Comparison of ENCODE assay signal across 15 cellular contexts in genomic region chr10:73840403-73841301, GRCh38. TPM values are rescaled to one million over a fixed set of nuclear protein-coding genes. Genes with fewer than 3 reads are reported as not detected.
DNase-seq lines count a peak whose midpoint lies in the region; ATAC-seq, FAIRE-seq and TF ChIP-seq lines count a peak whose summit lies in the region.
"Had no signal": no experiment of that assay in that cellular context is flagged by ENCODE, and none has a peak within 500 bp of the region (broad histone marks: within the 10 kb centered on the region; RNA-seq: fewer than 3 reads in every experiment).

No MANE protein-coding gene starts in this region.

- H3K9ac ChIP-seq in endothelial cell of umbilical vein (replicated peaks; ENCODE audit: extremely low read depth, insufficient read depth, low read length) = no peak overlapping the region
- H3K9ac ChIP-seq in neuronal stem cell (ENCODE audit: low read depth, low read length, poor library complexity) = no peak overlapping the region
- H3K9ac ChIP-seq: KMS-11 had no signal

- H3K9me3 Mint-ChIP-seq in GM23338 = no peaks in the 10 kb centered on the region

- no peak overlapping the region for H4K8ac ChIP-seq in neuronal stem cell (ENCODE audit: low read depth, low read length)

- no peak overlapping the region for H3K14ac ChIP-seq in neuronal stem cell (ENCODE audit: low read length)

- no CpG with 5 or more reads among the region's 20 CpGs for WGBS in neuronal stem cell (ENCODE audit: extremely low coverage in 2 of 2, insufficient read length in 2 of 2, insufficient replicate concordance in 1 of 2), 2 donors

- H3K9me3 ChIP-seq in T-helper 17 cell (ENCODE audit: control insufficient read depth, low read length, poor library complexity, severe bottlenecking) = no peaks in the 10 kb centered on the region
- no peaks in the 10 kb centered on the region for H3K9me3 ChIP-seq in endothelial cell of umbilical vein (replicated peaks; ENCODE audit: control insufficient read depth, insufficient read depth, low read length)
- H3K9me3 ChIP-seq in neuronal stem cell (replicated peaks in 1 of 2; ENCODE audit: control insufficient read depth in 2 of 2, insufficient read depth in 1 of 2, low read depth in 1 of 2, low read length in 2 of 2) = no peaks in the 10 kb centered on the region
- H3K9me3 ChIP-seq: SJCRH30 had no signal

- no peaks in the 10 kb centered on the region for H3K79me2 ChIP-seq in GM23338 (replicated peaks; ENCODE audit: insufficient read depth)
- no peaks in the 10 kb centered on the region for H3K79me2 ChIP-seq in endothelial cell of umbilical vein (ENCODE audit: control insufficient read depth, insufficient read depth, low read length)

- no peak overlapping the region for H2BK12ac ChIP-seq in neuronal stem cell (ENCODE audit: low read length)

- no peak overlapping the region for H3K4me3 ChIP-seq in GM23338
- no peak overlapping the region for H3K4me3 ChIP-seq in endothelial cell of umbilical vein (replicated peaks in 1 of 3; ENCODE audit: insufficient read depth in 1 of 3, low read depth in 1 of 3, low read length in 3 of 3)
- no peak overlapping the region for H3K4me3 ChIP-seq in neuronal stem cell (ENCODE audit: low read length in 2 of 2)
- no peak overlapping the region for H3K4me3 ChIP-seq in foreskin fibroblast (ENCODE audit: low read depth in 1 of 2, low read length in 2 of 2)
- H3K4me3 ChIP-seq: SJCRH30 had no signal

- H2BK5ac ChIP-seq in neuronal stem cell (ENCODE audit: low read length) = no peak overlapping the region

- no peak for TF ChIP-seq POLR2A in endothelial cell of umbilical vein (IDR thresholded peaks at IDR 0.05; ENCODE audit: low read depth, low read length)

- H3K36me3 ChIP-seq in GM23338 (ENCODE audit: insufficient read depth) (peaks cover 17% of the 10 kb centered on the region), endothelial cell of umbilical vein (ENCODE audit: control insufficient read depth in 2 of 2, extremely low read depth in 1 of 2, insufficient read depth in 2 of 2, low read length in 2 of 2) (peaks cover 0 to 2% of the 10 kb centered on the region in 2 experiments), neuronal stem cell (replicated peaks in 1 of 2; ENCODE audit: control insufficient read depth in 2 of 2, insufficient read depth in 2 of 2, low read length in 2 of 2) (peaks cover 16 to 57% of the 10 kb centered on the region in 2 donors)

- H3K36me3 Mint-ChIP-seq in GM23338 (ENCODE audit: low read depth) = peaks cover 48% of the 10 kb centered on the region
- no peaks in the 10 kb centered on the region for H3K36me3 Mint-ChIP-seq in T-helper 17 cell (ENCODE audit: low read depth)

- no peaks in the 10 kb centered on the region for H3K79me1 ChIP-seq in neuronal stem cell (ENCODE audit: low read depth, low read length)

- DNase-seq in GM23338 (ENCODE audit: low spot score) (no peak), T-helper 17 cell (no peak), endothelial cell of umbilical vein (ENCODE audit: low read depth, low spot score) (no peak), neuronal stem cell (ENCODE audit: low spot score) (no peak), foreskin fibroblast (no peak)
- no peak for DNase-seq in NK-92 treated with Interleukin-12 subunit alpha and Interleukin-12 subunit beta, amount 100 ng/mL, for 24 hours (lab: John Stamatoyannopoulos, UW)
- DNase-seq: NCI-H1436, NCI-H2029 treated with DMSO at 0.1 percent for 48 hours, NCI-H2171 treated with DMSO at 0.1 percent for 48 hours, NCI-H446 treated with DMSO at 0.1 percent for 48 hours, NCI-H774, PC-3, SJCRH30 had no signal

- H3K4me3 Mint-ChIP-seq in GM23338 (no peak overlapping the region), T-helper 17 cell (no peak overlapping the region)

- no peak overlapping the region for H2BK120ac ChIP-seq in neuronal stem cell (ENCODE audit: low read depth, low read length)

- peak overlapping the region; percentile 27 for H4K91ac ChIP-seq in neuronal stem cell (ENCODE audit: low read depth, low read length, poor library complexity)

- intact Hi-C loops in endothelial cell of umbilical vein (cut with micrococcal nuclease) = no loop called here

- H3K4me1 Mint-ChIP-seq in GM23338 = peaks cover 3% of the 10 kb centered on the region; the same call in 1 of the 3 replicates
- peaks cover 3% of the 10 kb centered on the region for H3K4me1 Mint-ChIP-seq in T-helper 17 cell

- POLR2A ChIA-PET in endothelial cell of umbilical vein (lab: Charles Lee) = no interaction called here

- dilution Hi-C loops in endothelial cell of umbilical vein (cut with MboI; ENCODE audit: extremely low pct_ligation_motif_present, low sequenced_read_pairs) = no loop called here

- no peak overlapping the region for H2AK5ac ChIP-seq in neuronal stem cell (ENCODE audit: low read depth, low read length)

- peak; percentile 75 for FAIRE-seq in endothelial cell of umbilical vein (lab: Jason Lieb, UNC)

- H3K4me1 ChIP-seq in GM23338 (ENCODE audit: insufficient read depth) (no peaks in the 10 kb centered on the region), endothelial cell of umbilical vein (ENCODE audit: control insufficient read depth, extremely low read depth, insufficient read depth, low read length) (peaks cover 34% of the 10 kb centered on the region), neuronal stem cell (ENCODE audit: control insufficient read depth in 2 of 2, insufficient read depth in 1 of 2, low read depth in 1 of 2, low read length in 2 of 2) (peaks cover 9 to 13% of the 10 kb centered on the region in 2 donors)

- H3K9me1 ChIP-seq in endothelial cell of umbilical vein (replicated peaks; ENCODE audit: control insufficient read depth, extremely low read depth, insufficient read depth, low read length) = no peaks in the 10 kb centered on the region

- H3K18ac ChIP-seq in neuronal stem cell (ENCODE audit: low read length) = no peak overlapping the region

- H3K27ac Mint-ChIP-seq in GM23338 (no peak overlapping the region), T-helper 17 cell (peak overlapping the region; percentile 2)

- H2AFZ ChIP-seq in GM23338 = no peak overlapping the region
- no peak overlapping the region for H2AFZ ChIP-seq in endothelial cell of umbilical vein (ENCODE audit: low read depth, low read length)
- H2AFZ ChIP-seq in neuronal stem cell (ENCODE audit: low read length) = no peak overlapping the region

- H4K20me1 ChIP-seq in GM23338 (replicated peaks; ENCODE audit: insufficient read depth) (peaks cover 6% of the 10 kb centered on the region; the same call in 1 of the 2 replicates), endothelial cell of umbilical vein (replicated peaks; ENCODE audit: control insufficient read depth, extremely low read depth, insufficient read depth, low read length) (no peaks in the 10 kb centered on the region)

- CTCF ChIA-PET in endothelial cell of umbilical vein (lab: Charles Lee) = interaction anchor here (0.9 to 1.3 kb wide), 5 partner anchors 8 to 39 kb away, joined by 3 to 7 read pairs (median 4); no protein-coding TSS in a partner anchor

- H3K27ac ChIP-seq in GM23338 (ENCODE audit: low read depth) (no peak overlapping the region), endothelial cell of umbilical vein (ENCODE audit: insufficient read depth, low read depth, low read length) (no peak overlapping the region), neuronal stem cell (replicated peaks; ENCODE audit: low read length) (peak overlapping the region; percentile 49)
- H3K27ac ChIP-seq: KMS-11, SJCRH30 had no signal

- H3K23ac ChIP-seq in neuronal stem cell (ENCODE audit: low read depth, low read length, poor library complexity) = no peak overlapping the region

- H2BK15ac ChIP-seq in neuronal stem cell (ENCODE audit: low read length) = no peak overlapping the region

- H3K27me3 ChIP-seq in GM23338 (ENCODE audit: insufficient read depth) (no peaks in the 10 kb centered on the region), endothelial cell of umbilical vein (ENCODE audit: control insufficient read depth in 2 of 2, insufficient read depth in 2 of 2, low read length in 2 of 2) (no peaks in the 10 kb centered on the region), neuronal stem cell (ENCODE audit: control insufficient read depth in 3 of 3, insufficient read depth in 3 of 3, low read depth in 1 of 3, low read length in 3 of 3) (no peaks in the 10 kb centered on the region)
- H3K27me3 ChIP-seq: SJCRH30 had no signal

- no peak overlapping the region for H3K4ac ChIP-seq in neuronal stem cell (ENCODE audit: low read length)

- H3K27me3 Mint-ChIP-seq in GM23338 (ENCODE audit: insufficient read depth, low read depth, poor library complexity) = peaks cover 7% of the 10 kb centered on the region
- H3K27me3 Mint-ChIP-seq in T-helper 17 cell = no peaks in the 10 kb centered on the region

- TF ChIP-seq CTCF in GM23338 (conservative IDR thresholded peaks at IDR 0.05; ENCODE audit: low read depth in 2 of 2) (no peak), endothelial cell of umbilical vein (IDR thresholded peaks at IDR 0.05; ENCODE audit: extremely low read depth in 1 of 2, insufficient read depth in 1 of 2, low read depth in 1 of 2, low read length in 2 of 2) (no peak), foreskin fibroblast (IDR thresholded peaks at IDR 0.05; ENCODE audit: low read depth, low read length) (no peak)

- peak; percentile 59 for ATAC-seq in GM23338
- no peak for ATAC-seq in T-helper 17 cell
- ATAC-seq in GM21528 (IDR thresholded peaks at IDR 0.05; ENCODE audit: low FRiP score, unreplicated experiment) = no peak
- ATAC-seq: PC-3 had no signal

- BruUV-seq in endothelial cell of umbilical vein (replicated peaks; lab: Mats Ljungman, UMichigan) = no TSS peak

- no peaks in the 10 kb centered on the region for H3K9me2 ChIP-seq in GM23338 (ENCODE audit: insufficient read depth)

- H3F3A ChIP-seq in GM23338 (replicated peaks; ENCODE audit: low read depth) = no peaks in the 10 kb centered on the region

- H3K4me2 ChIP-seq in GM23338 = no peak overlapping the region
- H3K4me2 ChIP-seq in endothelial cell of umbilical vein (ENCODE audit: insufficient read depth, low read length) = no peak overlapping the region
- no peak overlapping the region for H3K4me2 ChIP-seq in neuronal stem cell (ENCODE audit: insufficient read depth, low read length, poor library complexity, severe bottlenecking)
- H3K4me2 ChIP-seq: KMS-11 had no signal

RNA-seq across cellular contexts. Expression of gene NDST2, which starts 29.3 kb away (rescaled TPM):
- total RNA-seq in GM23338 (2014; rRNA removed; shearing (Covaris generic)) = 15.3 and 21.1 TPM in 2 replicates
- polyA plus RNA-seq in GM23338 (2016; fragmentation: Nextera tagmentation; extraction: Ambion mirVana) (7.4 and 9.4 TPM in 2 replicates), endothelial cell of umbilical vein (25.0 and 30.1 TPM in 2 replicates)
- total RNA-seq in T-helper 17 cell (10 to 100 TPM; 80.6 to 80.9 TPM), endothelial cell of umbilical vein (26.3 and 30.2 TPM in 2 replicates)
- polyA plus RNA-seq in endothelial cell of umbilical vein (2011; cell fraction: cytosol; rRNA removed) = 15.3 and 16.0 TPM in 2 replicates
- 56.8 and 73.6 TPM in 2 replicates for polyA plus RNA-seq in endothelial cell of umbilical vein (2011; cell fraction: nucleus; rRNA removed)
- polyA plus RNA-seq in endothelial cell of umbilical vein (2012) = 23.2 and 25.0 TPM in 2 replicates
- 43.4 and 44.0 TPM in 2 replicates for polyA minus RNA-seq in endothelial cell of umbilical vein
- 2.8 TPM for polyA minus RNA-seq in endothelial cell of umbilical vein (2011; cell fraction: cytosol; rRNA and poly(A)+ RNA removed)
- polyA minus RNA-seq in endothelial cell of umbilical vein (2011; cell fraction: nucleus; rRNA and poly(A)+ RNA removed) = 30.6 and 41.0 TPM in 2 replicates
- polyA plus RNA-seq in neuronal stem cell (2013, experiment 1 of 2) = 14.3 TPM
- polyA plus RNA-seq in neuronal stem cell (2013, experiment 2 of 2) = 14.9 TPM

RNA-seq across cellular contexts. Expression of gene CAMK2G, which starts 33.7 kb away (rescaled TPM):
- 32.8 and 34.1 TPM in 2 replicates for total RNA-seq in GM23338 (2014; rRNA removed; shearing (Covaris generic))
- polyA plus RNA-seq in GM23338 (2016; fragmentation: Nextera tagmentation; extraction: Ambion mirVana) (30.1 and 30.6 TPM in 2 replicates), endothelial cell of umbilical vein (26.8 and 27.2 TPM in 2 replicates)
- total RNA-seq in T-helper 17 cell (10 to 100 TPM; 52.6 to 59.6 TPM), endothelial cell of umbilical vein (28.1 and 33.6 TPM in 2 replicates)
- 27.3 and 29.6 TPM in 2 replicates for polyA plus RNA-seq in endothelial cell of umbilical vein (2011; cell fraction: cytosol; rRNA removed)
- 71.3 and 74.1 TPM in 2 replicates for polyA plus RNA-seq in endothelial cell of umbilical vein (2011; cell fraction: nucleus; rRNA removed)
- polyA plus RNA-seq in endothelial cell of umbilical vein (2012) = 23.6 and 26.7 TPM in 2 replicates
- polyA minus RNA-seq in endothelial cell of umbilical vein = 35.0 and 38.8 TPM in 2 replicates
- polyA minus RNA-seq in endothelial cell of umbilical vein (2011; cell fraction: cytosol; rRNA and poly(A)+ RNA removed) = 12.7 TPM
- polyA minus RNA-seq in endothelial cell of umbilical vein (2011; cell fraction: nucleus; rRNA and poly(A)+ RNA removed) = 22.1 and 30.7 TPM in 2 replicates
- 30.5 TPM for polyA plus RNA-seq in neuronal stem cell (2013, experiment 1 of 2)
- 31.7 TPM for polyA plus RNA-seq in neuronal stem cell (2013, experiment 2 of 2)

RNA-seq across cellular contexts. Expression of gene ZSWIM8, which starts 55.2 kb away (rescaled TPM):
- 30.4 and 40.5 TPM in 2 replicates for total RNA-seq in GM23338 (2014; rRNA removed; shearing (Covaris generic))
- polyA plus RNA-seq in GM23338 (2016; fragmentation: Nextera tagmentation; extraction: Ambion mirVana) (20.0 and 20.5 TPM in 2 replicates), endothelial cell of umbilical vein (230 and 372 TPM in 2 replicates)
- total RNA-seq in T-helper 17 cell (10 to 100 TPM; 71.7 to 74.7 TPM), endothelial cell of umbilical vein (111 and 112 TPM in 2 replicates)
- 68.1 and 91.4 TPM in 2 replicates for polyA plus RNA-seq in endothelial cell of umbilical vein (2011; cell fraction: cytosol; rRNA removed)
- 408 and 539 TPM in 2 replicates for polyA plus RNA-seq in endothelial cell of umbilical vein (2011; cell fraction: nucleus; rRNA removed)
- 79.2 and 116 TPM in 2 replicates for polyA plus RNA-seq in endothelial cell of umbilical vein (2012)
- polyA minus RNA-seq in endothelial cell of umbilical vein = 162 and 169 TPM in 2 replicates
- 25.9 TPM for polyA minus RNA-seq in endothelial cell of umbilical vein (2011; cell fraction: cytosol; rRNA and poly(A)+ RNA removed)
- polyA minus RNA-seq in endothelial cell of umbilical vein (2011; cell fraction: nucleus; rRNA and poly(A)+ RNA removed) = 99.0 and 127 TPM in 2 replicates
- 39.1 TPM for polyA plus RNA-seq in neuronal stem cell (2013, experiment 1 of 2)
- 45.8 TPM for polyA plus RNA-seq in neuronal stem cell (2013, experiment 2 of 2)

RNA-seq across cellular contexts. Expression of gene CHCHD1, which starts 58.8 kb away (rescaled TPM):
- total RNA-seq in GM23338 (2014; rRNA removed; shearing (Covaris generic)) = 40.6 and 41.1 TPM in 2 replicates
- polyA plus RNA-seq in GM23338 (2016; fragmentation: Nextera tagmentation; extraction: Ambion mirVana) (187 and 196 TPM in 2 replicates), endothelial cell of umbilical vein (32.1 and 39.2 TPM in 2 replicates)
- total RNA-seq in T-helper 17 cell (1 to 10 TPM; 6.6 to 7.6 TPM), endothelial cell of umbilical vein (31.7 and 34.9 TPM in 2 replicates)
- 35.4 and 39.9 TPM in 2 replicates for polyA plus RNA-seq in endothelial cell of umbilical vein (2011; cell fraction: cytosol; rRNA removed)
- 14.3 and 20.2 TPM in 2 replicates for polyA plus RNA-seq in endothelial cell of umbilical vein (2011; cell fraction: nucleus; rRNA removed)
- polyA plus RNA-seq in endothelial cell of umbilical vein (2012) = 69.6 and 78.9 TPM in 2 replicates
- 7.8 and 9.8 TPM in 2 replicates for polyA minus RNA-seq in endothelial cell of umbilical vein
- 17.1 TPM for polyA minus RNA-seq in endothelial cell of umbilical vein (2011; cell fraction: cytosol; rRNA and poly(A)+ RNA removed)
- 3.6 and 4.7 TPM in 2 replicates for polyA minus RNA-seq in endothelial cell of umbilical vein (2011; cell fraction: nucleus; rRNA and poly(A)+ RNA removed)
- polyA plus RNA-seq in neuronal stem cell (2013, experiment 1 of 2) = 123 TPM
- 123 TPM for polyA plus RNA-seq in neuronal stem cell (2013, experiment 2 of 2)
